Comparison of ENCODE assay signal across 21 cellular contexts in the genomic region with DNA sequence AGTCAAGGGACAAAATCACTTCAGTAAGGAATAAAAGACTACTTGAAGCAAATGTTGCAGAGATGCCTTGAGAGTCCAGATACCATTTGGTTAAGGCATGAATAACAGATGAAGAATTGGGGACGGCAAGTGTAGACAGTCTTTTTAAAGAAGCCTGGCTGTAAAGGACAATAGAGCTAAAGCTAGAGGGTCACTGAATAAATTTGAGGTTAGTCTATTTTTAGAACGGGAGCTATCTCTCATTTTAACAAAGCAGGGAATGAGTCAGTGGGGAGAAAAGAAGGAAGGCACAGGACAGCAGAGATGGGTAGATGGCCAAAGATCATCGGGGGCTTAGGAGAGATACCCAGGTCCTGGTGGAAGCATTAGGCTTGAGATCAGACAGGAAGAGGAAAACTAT. TPM values are rescaled to one million over a fixed set of nuclear protein-coding genes. Genes with fewer than 3 reads are reported as not detected.
A peak's percentile ranks its signal among the peaks of the same experiment; 100 is the strongest.
DNase-seq lines count a peak whose midpoint lies in the region; ATAC-seq, FAIRE-seq and TF ChIP-seq lines count a peak whose summit lies in the region.
"Had no signal": no experiment of that assay in that cellular context is flagged by ENCODE, and none has a peak within 500 bp of the region (broad histone marks: within the 10 kb centered on the region; RNA-seq: fewer than 3 reads in every experiment).

No MANE protein-coding gene starts in this region.

- no peak overlapping the region for H2BK5ac ChIP-seq in H1 (ENCODE audit: low read depth, low read length)

- no peaks in the 10 kb centered on the region for H3K79me2 ChIP-seq in MM.1S (ENCODE audit: low read length)
- H3K79me2 ChIP-seq in H1 (ENCODE audit: control insufficient read depth in 1 of 2, insufficient read depth in 2 of 2, low read length in 2 of 2), result no peaks in the 10 kb centered on the region

- no peak overlapping the region for H4K5ac ChIP-seq in H1 (ENCODE audit: insufficient read length, low read depth, low read length)

- no peak for TF ChIP-seq CTCF in MM.1S (IDR thresholded peaks at IDR 0.05; ENCODE audit: low read length)
- no peak for TF ChIP-seq CTCF in H1 (IDR thresholded peaks at IDR 0.05; ENCODE audit: control extremely low read depth in 1 of 3, insufficient read depth in 1 of 3, low read depth in 1 of 3, low read length in 3 of 3)
- TF ChIP-seq CTCF in GM10266 (IDR thresholded peaks at IDR 0.05; ENCODE audit: control insufficient read depth, insufficient read depth, low read depth, missing control alignments), result no peak

- H3K18ac ChIP-seq in H1 (ENCODE audit: extremely low read depth, low read length), result no peak overlapping the region

- no peak overlapping the region for H2BK15ac ChIP-seq in H1 (ENCODE audit: low read length)

- H3K27me3 ChIP-seq in MM.1S (replicated peaks; ENCODE audit: insufficient read depth, low read length) (no peaks in the 10 kb centered on the region), H1 (replicated peaks in 1 of 4; ENCODE audit: control insufficient read depth in 3 of 4, extremely low read depth in 1 of 4, insufficient read depth in 3 of 4, low read length in 3 of 4) (no peaks in the 10 kb centered on the region)
- H3K27me3 ChIP-seq: SJCRH30 had no signal

- no peaks in the 10 kb centered on the region for H3K23me2 ChIP-seq in H1 (ENCODE audit: low read depth, low read length)

- H2BK12ac ChIP-seq in H1 (ENCODE audit: low read depth, low read length), result no peak overlapping the region

- H3K36me3 ChIP-seq in MM.1S (replicated peaks; ENCODE audit: insufficient read depth, low read length) (no peaks in the 10 kb centered on the region), H1 (ENCODE audit: control insufficient read depth in 2 of 4, insufficient read depth in 4 of 4, low read length in 3 of 4) (no peaks in the 10 kb centered on the region)
- H3K36me3 ChIP-seq: SJCRH30 had no signal

- H3K4me3 ChIP-seq in MM.1S (ENCODE audit: low read length) (no peak overlapping the region), H1 (ENCODE audit: extremely low read depth in 1 of 4, insufficient read depth in 2 of 4, low read depth in 3 of 4, low read length in 4 of 4) (no peak overlapping the region)
- H3K4me3 ChIP-seq: K562, SJCRH30 had no signal

- TF ChIP-seq POLR2A in H1 (IDR thresholded peaks at IDR 0.05; ENCODE audit: control extremely low read depth in 1 of 2, low read depth in 2 of 2, low read length in 2 of 2), result no peak

- ATAC-seq in GM19463 (IDR thresholded peaks at IDR 0.05; ENCODE audit: unreplicated experiment), result no peak
- ATAC-seq: Right ventricle myocardium inferior had no signal

- no peak overlapping the region for H3K56ac ChIP-seq in H1 (replicated peaks; ENCODE audit: insufficient read length, low read depth, low read length)

- no peak overlapping the region for H3K14ac ChIP-seq in H1 (ENCODE audit: insufficient read length)

- H3K4me2 ChIP-seq in MM.1S (ENCODE audit: low read depth, low read length) (no peak overlapping the region), H1 (ENCODE audit: insufficient read depth in 1 of 2, low read depth in 2 of 2, low read length in 2 of 2) (no peak overlapping the region)

- no peaks in the 10 kb centered on the region for H3K9me2 ChIP-seq in MM.1S (replicated peaks; ENCODE audit: insufficient read depth, low read length)

- H3K79me1 ChIP-seq in H1 (ENCODE audit: low read depth, low read length), result no peaks in the 10 kb centered on the region

- H3K27ac ChIP-seq in MM.1S (ENCODE audit: low read length) (no peak overlapping the region), H1 (ENCODE audit: low read depth, low read length) (no peak overlapping the region)
- H3K27ac ChIP-seq: 22Rv1, SJCRH30 had no signal

- H3K9ac ChIP-seq in MM.1S (ENCODE audit: low read length), result no peak overlapping the region
- H3K9ac ChIP-seq in H1 (replicated peaks in 1 of 4; ENCODE audit: extremely low read depth in 1 of 4, low read depth in 3 of 4, low read length in 3 of 4), result no peak overlapping the region; a peak in 1 of 7 replicates

- peak overlapping the region; percentile 58 for H2AFZ ChIP-seq in MM.1S (ENCODE audit: low read length)
- peak overlapping the region; percentile 35; the same call in 1 of the 2 replicates for H2AFZ ChIP-seq in H1 (ENCODE audit: low read length)

- H3K9me3 ChIP-seq in MM.1S (replicated peaks; ENCODE audit: insufficient read depth, low read length) (no peaks in the 10 kb centered on the region), H1 (ENCODE audit: insufficient read depth in 2 of 2, low read depth in 1 of 2, low read length in 1 of 2) (no peaks in the 10 kb centered on the region)
- H3K9me3 ChIP-seq: SJCRH30 had no signal

- H3K4me1 ChIP-seq in MM.1S (ENCODE audit: low read length), result peaks cover 14% of the 10 kb centered on the region
- no peaks in the 10 kb centered on the region for H3K4me1 ChIP-seq in H1 (replicated peaks in 1 of 4; ENCODE audit: control insufficient read depth in 3 of 4, insufficient read depth in 4 of 4, low read length in 3 of 4)
- H3K4me1 ChIP-seq: SJCRH30 had no signal

- CTCF ChIA-PET in H1 (lab: Charles Lee; ENCODE audit: partially characterized antibody), result interaction anchor here (0.7 to 2.4 kb wide), 3 partner anchors 293 to 350 kb away, joined by 3 to 6 read pairs (median 3); no protein-coding TSS in a partner anchor

- DNase-seq in NCI-H2227 treated with DMSO at 0.1 percent for 48 hours (lab: John Stamatoyannopoulos, UW), result peak; percentile 33
- no peak for DNase-seq in NCI-H2227 (lab: John Stamatoyannopoulos, UW; ENCODE audit: unreplicated experiment)
- no peak for DNase-seq in MM.1S
- DNase-seq in H1 (ENCODE audit: low read depth in 1 of 2, low spot score in 2 of 2), result no peak
- no peak for DNase-seq in DMS79 (lab: John Stamatoyannopoulos, UW)
- DNase-seq in GM10266 (ENCODE audit: extremely low spot score), result no peak
- DNase-seq in COR-L47 (lab: John Stamatoyannopoulos, UW), result no peak
- DNase-seq: GDM1, H9, NCI-H1092, NCI-H1417 treated with DMSO at 0.1 percent for 48 hours, NCI-H2081 treated with DMSO at 0.1 percent for 48 hours, T-cell had no signal

- no peak for FAIRE-seq in H1 (lab: Jason Lieb, UNC)
- FAIRE-seq: D721Med, GM12892, HTR-8/SVneo had no signal

- no peak for TF ChIP-seq EP300 in H1 (IDR thresholded peaks at IDR 0.05; ENCODE audit: borderline replicate concordance in 1 of 2, low read depth in 2 of 2, low read length in 2 of 2)

- no peak for TF ChIP-seq RAD21 in H1 (IDR thresholded peaks at IDR 0.05 in 1 of 2, conservative IDR thresholded peaks at IDR 0.05 in 1 of 2; ENCODE audit: low read depth in 2 of 2, low read length in 2 of 2)

- H2BK120ac ChIP-seq in H1 (replicated peaks; ENCODE audit: low read depth, low read length), result no peak overlapping the region

- no peaks in the 10 kb centered on the region for H3F3A ChIP-seq in MM.1S (ENCODE audit: insufficient read depth, low read length)

- no peak overlapping the region for H2AK5ac ChIP-seq in H1 (ENCODE audit: low read depth, low read length)

- H3K4ac ChIP-seq in H1 (replicated peaks; ENCODE audit: insufficient read length, low read depth, low read length), result no peak overlapping the region

- no peak overlapping the region for H4K8ac ChIP-seq in H1 (ENCODE audit: extremely low read depth, insufficient read depth, low read length)

- WGBS in H1 (ENCODE audit: extremely low coverage in 1 of 2, insufficient coverage in 1 of 2, insufficient read length in 1 of 2, insufficient replicate concordance in 2 of 2, low coverage in 1 of 2, low lambda C conversion rate in 2 of 2, missing lambda C conversion rate in 1 of 2), 2 experiments, result 82% methylated on average over 3 of the region's 3 CpGs; no CpG with 5 or more reads in 1 of the 2 experiments

- no peak overlapping the region for H3K23ac ChIP-seq in H1 (ENCODE audit: insufficient read length)

- no peak overlapping the region for H4K91ac ChIP-seq in H1 (replicated peaks; ENCODE audit: insufficient read length, low read length)

- H4K20me1 ChIP-seq in MM.1S (ENCODE audit: insufficient read depth, low read length) (no peaks in the 10 kb centered on the region), H1 (replicated peaks in 1 of 2; ENCODE audit: control insufficient read depth in 1 of 2, insufficient read depth in 2 of 2, low read length in 2 of 2) (no peaks in the 10 kb centered on the region)

- no peak overlapping the region for H2BK20ac ChIP-seq in H1 (ENCODE audit: low read length)

- POLR2A ChIA-PET in H1 (lab: Charles Lee; ENCODE audit: partially characterized antibody), result interaction anchor here (0.9 kb wide), 1 partner anchor 143 kb away, joined by 3 read pairs; no protein-coding TSS in a partner anchor

TF ChIP-seq in H1, 55 proteins besides CTCF, POLR2A, EP300 and RAD21 (continues in another document):
- TF ChIP-seq RFX5 (IDR thresholded peaks at IDR 0.05; ENCODE audit: borderline replicate concordance, low read depth, low read length) (no peak), SRF (IDR thresholded peaks at IDR 0.05; ENCODE audit: low read depth, low read length) (no peak), JUND (IDR thresholded peaks at IDR 0.05; ENCODE audit: low read length) (no peak), CHD1 (IDR thresholded peaks at IDR 0.05; ENCODE audit: low read depth, low read length) (no peak), TAF1 (IDR thresholded peaks at IDR 0.05; ENCODE audit: low read depth, low read length) (no peak), BCL11A (IDR thresholded peaks at IDR 0.05; ENCODE audit: low read depth in 2 of 2, low read length in 2 of 2) (no peak), GABPA (IDR thresholded peaks at IDR 0.05; ENCODE audit: borderline replicate concordance, insufficient read depth, low read length) (no peak), SIRT6 (IDR thresholded peaks at IDR 0.05; ENCODE audit: low read length) (no peak)

RNA-seq across cellular contexts. Expression of a gene that starts 30.6 kb away (rescaled TPM):
- 50.4 and 54.0 TPM in 2 replicates for total RNA-seq in H1 (2021; fragmentation: NEBNext Ultra II Directional; extraction: Animal tissue kit (Norgen Biotek cat#: 25700))
- polyA plus RNA-seq in H1 (2011; rRNA removed), result 27.5 and 65.7 TPM in 2 replicates
- 58.1 TPM for polyA plus RNA-seq in H1 (2011; cell fraction: cytosol; rRNA removed)
- 29.0 TPM for polyA plus RNA-seq in H1 (2011; cell fraction: nucleus; rRNA removed)
- polyA plus RNA-seq in H1 (2012, experiment 1 of 2), result 45.3 to 77.3 TPM (median 55.9 TPM) in 4 replicates
- polyA plus RNA-seq in H1 (2012, experiment 2 of 2), result 4.8 TPM
- polyA plus RNA-seq in H1 (2013, experiment 1 of 2), result 24.2 TPM
- 24.6 TPM for polyA plus RNA-seq in H1 (2013, experiment 2 of 2)
- 80.3 and 138 TPM in 2 replicates for polyA minus RNA-seq in H1 (2011; rRNA and poly(A)+ RNA removed)
- polyA minus RNA-seq in H1 (2011; cell fraction: cytosol; rRNA and poly(A)+ RNA removed), result 23.7 TPM
- 85.2 TPM for polyA minus RNA-seq in H1 (2011; cell fraction: nucleus; rRNA and poly(A)+ RNA removed)
